ENCODE assay signal across 1 cellular context in the genomic region with DNA sequence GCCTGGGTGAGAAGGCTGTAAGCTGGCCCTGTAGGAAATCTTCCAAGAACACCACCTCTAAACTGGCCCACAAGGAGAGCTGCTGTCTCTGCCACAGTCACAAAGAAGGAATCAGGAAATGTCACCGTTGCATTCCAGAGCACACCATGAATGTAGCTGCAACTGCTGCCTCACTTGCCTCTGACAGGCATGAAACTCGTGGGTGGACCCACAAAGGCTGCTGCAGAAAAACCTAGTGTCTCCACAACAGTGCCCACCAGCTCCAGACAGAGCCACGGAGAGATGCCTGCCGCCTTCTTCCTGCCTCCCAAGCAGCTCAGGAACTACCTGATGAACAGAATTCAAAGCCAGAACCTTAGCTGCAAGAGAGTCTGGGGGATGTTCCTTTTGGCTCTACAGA.
TF ChIP-seq lines count a peak whose summit lies in the region.

No MANE protein-coding gene starts in this region.

TF ChIP-seq in K562, 482 proteins besides CTCF, POLR2A, EP300 and RAD21:
- TF ChIP-seq ZNF41 (CRISPR knock-in tag; conservative IDR thresholded peaks at IDR 0.05) (no peak), CBX3 (IDR thresholded peaks at IDR 0.05; ENCODE audit: borderline replicate concordance in 1 of 2, low read length in 2 of 2) (peak in 1 of 2 experiments; percentile 45; a peak in 1 of 3 replicates), SIN3B (IDR thresholded peaks at IDR 0.05; ENCODE audit: low read depth) (no peak)
TF ChIP-seq in K562: peak in this region for 1.
